18 cellular contexts compared by ENCODE assay signal in the genomic region with DNA sequence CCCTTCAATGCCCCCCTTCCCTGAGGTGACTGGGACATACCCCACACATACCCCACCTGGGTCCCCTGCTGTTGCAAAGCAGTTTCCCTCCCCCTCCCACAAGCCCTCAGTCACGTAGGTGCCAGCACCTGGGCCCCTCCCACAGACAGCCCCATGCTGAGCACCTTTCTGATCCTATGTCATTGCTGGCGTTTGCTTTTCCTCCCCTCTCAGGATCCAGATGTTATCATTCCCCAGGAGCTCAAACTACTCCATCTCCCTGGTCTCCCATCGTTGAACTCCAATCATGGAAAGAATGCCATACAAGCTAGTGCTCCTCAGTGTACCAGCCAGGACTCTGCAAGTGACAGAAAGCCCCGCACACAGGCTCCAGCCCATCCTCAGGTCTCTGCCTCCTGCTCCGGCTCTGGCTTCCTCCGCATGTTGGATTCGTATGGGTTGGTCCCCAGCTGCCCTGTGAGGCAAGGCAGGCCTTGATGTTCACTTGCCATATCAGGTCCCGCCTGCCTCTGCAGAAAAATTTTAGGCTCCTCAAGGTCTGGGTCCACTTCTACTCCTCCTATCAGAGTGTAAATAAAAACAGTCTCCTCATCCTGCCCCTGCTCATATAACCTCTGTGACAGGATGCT. TPM values are rescaled to one million over a fixed set of nuclear protein-coding genes. Genes with fewer than 3 reads are reported as not detected.
DNase-seq lines count a peak whose midpoint lies in the region; ATAC-seq, FAIRE-seq and TF ChIP-seq lines count a peak whose summit lies in the region.
"Had no signal": no experiment of that assay in that cellular context is flagged by ENCODE, and none has a peak within 500 bp of the region (broad histone marks: within the 10 kb centered on the region; RNA-seq: fewer than 3 reads in every experiment).

No MANE protein-coding gene starts in this region.

- H3K9ac ChIP-seq in HUES48 (ENCODE audit: low read depth, low read length) (no peak overlapping the region), fibroblast of lung (ENCODE audit: insufficient read depth, low read length) (no peak overlapping the region)

- H3K27me3 Mint-ChIP-seq in progenitor cell of endocrine pancreas, result peaks cover 3% of the 10 kb centered on the region
- H3K27me3 Mint-ChIP-seq: activated naive CD8-positive, alpha-beta T cell treated with anti-CD3 and anti-CD28 coated beads, Interleukin-2, amount 50 U/mL, for 24 hours; central memory CD8-positive, alpha-beta T cell had no signal

- H4K20me1 ChIP-seq in fibroblast of lung (ENCODE audit: control insufficient read depth, extremely low read depth, insufficient read depth, low read length), result no peaks in the 10 kb centered on the region

- H3K4me2 ChIP-seq in A549 (peak overlapping the region; percentile 83), fibroblast of lung (ENCODE audit: extremely low read depth, insufficient read depth, low read length) (peak overlapping the region; percentile 59)

- CTCF ChIA-PET in A549 (lab: Yijun Ruan, JAX), result interaction anchor here (0.8 to 6.5 kb wide), 9 partner anchors 16 to 304 kb away, joined by 3 to 48 read pairs (median 4); partner anchors contain the start of gene RASD1

- peak overlapping the region; percentile 75 for H3K27ac Mint-ChIP-seq in progenitor cell of endocrine pancreas
- H3K27ac Mint-ChIP-seq: activated naive CD8-positive, alpha-beta T cell treated with anti-CD3 and anti-CD28 coated beads, Interleukin-2, amount 50 U/mL, for 24 hours; activated T-cell treated with anti-CD3 and anti-CD28 coated beads, Interleukin-2, amount 50 U/mL, for 72 hours had no signal

- no peak overlapping the region for H3K4me3 Mint-ChIP-seq in progenitor cell of endocrine pancreas (ENCODE audit: low read depth)
- H3K4me3 Mint-ChIP-seq: activated naive CD8-positive, alpha-beta T cell treated with anti-CD3 and anti-CD28 coated beads, Interleukin-2, amount 50 U/mL, for 24 hours; activated T-cell treated with anti-CD3 and anti-CD28 coated beads, Interleukin-2, amount 50 U/mL, for 72 hours; central memory CD8-positive, alpha-beta T cell; neural crest cell had no signal

- ATAC-seq in A549, result peak; percentile 21 to 26
- ATAC-seq in GM21717 (IDR thresholded peaks at IDR 0.05; ENCODE audit: unreplicated experiment), result no peak
- no peak for ATAC-seq in GM18861 (IDR thresholded peaks at IDR 0.05; ENCODE audit: unreplicated experiment)
- no peak for ATAC-seq in activated CD4-positive, CD25-positive, alpha-beta regulatory T cell treated with anti-CD3 and anti-CD28 coated beads, Interleukin-2, amount 50 U/mL, for 24 hours
- ATAC-seq: activated naive CD8-positive, alpha-beta T cell treated with anti-CD3 and anti-CD28 coated beads, Interleukin-2, amount 50 U/mL, for 24 hours; activated T-cell treated with anti-CD3 and anti-CD28 coated beads, Interleukin-2, amount 50 U/mL, for 72 hours had no signal

- TF ChIP-seq CTCF in A549 (IDR thresholded peaks at IDR 0.05), result no peak
- no peak for TF ChIP-seq CTCF in fibroblast of lung (conservative IDR thresholded peaks at IDR 0.05 in 1 of 2, IDR thresholded peaks at IDR 0.05 in 1 of 2; ENCODE audit: low read depth in 1 of 2, low read length in 2 of 2)
- no peak for TF ChIP-seq CTCF in progenitor cell of endocrine pancreas (IDR thresholded peaks at IDR 0.05; ENCODE audit: unreplicated experiment)

- TF ChIP-seq EP300 in A549 (IDR thresholded peaks at IDR 0.05), result no peak

- H2AFZ ChIP-seq in fibroblast of lung (ENCODE audit: low read length), result no peak overlapping the region

- DNase-seq in A549 (ENCODE audit: low read depth in 1 of 2, low spot score in 1 of 2) (peak; percentile 19 to 27), fibroblast of lung (ENCODE audit: low read depth in 2 of 2) (no peak), progenitor cell of endocrine pancreas (ENCODE audit: low spot score, unreplicated experiment) (no peak), iPS-NIHi7 (ENCODE audit: extremely low spot score) (no peak)
- DNase-seq: activated CD4-positive, alpha-beta T cell treated with anti-CD3 and anti-CD28 coated beads, Interleukin-2, amount 50 U/mL, for 4 hours; activated naive CD8-positive, alpha-beta T cell treated with anti-CD3 and anti-CD28 coated beads, Interleukin-2, amount 50 U/mL, for 24 hours; activated T-cell treated with anti-CD3 and anti-CD28 coated beads, Interleukin-2, amount 50 U/mL, for 72 hours; Kasumi-1; NCI-H345; sigmoid colon had no signal

- H3K27me3 ChIP-seq in HUES48 (ENCODE audit: control insufficient read depth, insufficient read depth, low read length) (no peaks in the 10 kb centered on the region), fibroblast of lung (ENCODE audit: control insufficient read depth, insufficient read depth, low read length) (peaks cover 2% of the 10 kb centered on the region)
- H3K27me3 ChIP-seq: sigmoid colon had no signal

- POLR2A ChIA-PET in A549 (lab: Yijun Ruan, JAX), result interaction anchor here (0.7 to 2.8 kb wide), 3 partner anchors 10 to 145 kb away, joined by 3 to 12 read pairs (median 11); partner anchors contain the start of gene RASD1

- no peak for TF ChIP-seq POLR2A in A549 (IDR thresholded peaks at IDR 0.05; ENCODE audit: low read length)

- no peak for TF ChIP-seq RAD21 in A549 (conservative IDR thresholded peaks at IDR 0.05 in 1 of 2, IDR thresholded peaks at IDR 0.05 in 1 of 2)

- FAIRE-seq in A549 (lab: Jason Lieb, UNC), result no peak
- FAIRE-seq: frontal cortex, TTC549 had no signal

- 33% methylated on average over 8 of the region's 8 CpGs for whole genome bisulfite sequencing in A549 (ENCODE audit: missing lambda C conversion rate)

- H3K9me3 ChIP-seq in A549 (peaks cover 11% of the 10 kb centered on the region; the same call in 2 of the 3 replicates), HUES48 (ENCODE audit: control insufficient read depth, insufficient read depth, low read length) (no peaks in the 10 kb centered on the region), fibroblast of lung (ENCODE audit: control insufficient read depth, insufficient read depth, low read depth, low read length) (no peaks in the 10 kb centered on the region)
- H3K9me3 ChIP-seq: sigmoid colon had no signal

- H3K79me2 ChIP-seq in fibroblast of lung (ENCODE audit: control insufficient read depth, insufficient read depth, low read length), result no peaks in the 10 kb centered on the region

- H3K4me3 ChIP-seq in A549 (peak overlapping the region; percentile 14; the same call in 1 of the 3 replicates), HUES48 (ENCODE audit: low read depth, low read length) (no peak overlapping the region), fibroblast of lung (replicated peaks in 1 of 4; ENCODE audit: control extremely low read depth in 1 of 4, insufficient read depth in 1 of 4, low read depth in 3 of 4, low read length in 4 of 4) (no peak overlapping the region)
- H3K4me3 ChIP-seq: sigmoid colon had no signal

- peaks cover 22% of the 10 kb centered on the region for H3K4me1 Mint-ChIP-seq in progenitor cell of endocrine pancreas (ENCODE audit: low read depth)
- H3K4me1 Mint-ChIP-seq: activated naive CD8-positive, alpha-beta T cell treated with anti-CD3 and anti-CD28 coated beads, Interleukin-2, amount 50 U/mL, for 24 hours; central memory CD8-positive, alpha-beta T cell had no signal

- H3K27ac ChIP-seq in A549 (peak overlapping the region; percentile 71 to 83), HUES48 (ENCODE audit: low read depth, low read length) (peak overlapping the region; percentile 36), fibroblast of lung (ENCODE audit: insufficient read depth, low read length) (peak overlapping the region; percentile 50)

- no peaks in the 10 kb centered on the region for H3K9me3 Mint-ChIP-seq in progenitor cell of endocrine pancreas (ENCODE audit: low read depth)
- H3K9me3 Mint-ChIP-seq: activated naive CD8-positive, alpha-beta T cell treated with anti-CD3 and anti-CD28 coated beads, Interleukin-2, amount 50 U/mL, for 24 hours had no signal

- peaks cover 55% of the 10 kb centered on the region for H3K4me1 ChIP-seq in A549
- peaks cover 7% of the 10 kb centered on the region; the same call in 1 of the 2 replicates for H3K4me1 ChIP-seq in HUES48 (ENCODE audit: control insufficient read depth, insufficient read depth, low read length)
- H3K4me1 ChIP-seq in fibroblast of lung (ENCODE audit: control insufficient read depth, extremely low read depth, insufficient read depth, low read length), result peaks cover 16% of the 10 kb centered on the region
- H3K4me1 ChIP-seq: sigmoid colon had no signal

- no peaks in the 10 kb centered on the region for H3K36me3 Mint-ChIP-seq in progenitor cell of endocrine pancreas (ENCODE audit: insufficient read depth)

- H3K36me3 ChIP-seq in HUES48 (ENCODE audit: control insufficient read depth, insufficient read depth, low read length) (no peaks in the 10 kb centered on the region), fibroblast of lung (ENCODE audit: control insufficient read depth, insufficient read depth, low read length) (no peaks in the 10 kb centered on the region)
- H3K36me3 ChIP-seq: sigmoid colon had no signal

TF ChIP-seq in A549, 52 proteins besides CTCF, POLR2A, EP300 and RAD21:
- peak; percentile 79; the same call in 1 of the 2 replicates for TF ChIP-seq FOSB (CRISPR knock-in tag; IDR thresholded peaks at IDR 0.05)
- TF ChIP-seq TP53 (CRISPR knock-in tag; IDR thresholded peaks at IDR 0.05), result no peak

RNA-seq across cellular contexts. Expression of gene MED9, which starts 31.4 kb away (rescaled TPM):
- polyA plus RNA-seq in A549 (2011; rRNA removed) (13.0 and 15.2 TPM in 2 replicates), A549 (2017; fragmentation: RNase III; extraction: RNeasy Plus Mini Kit Qiagen cat#74134 plus additional on column Dnase treatment) (15.9 to 17.4 TPM (median 17.4 TPM) in 3 replicates), fibroblast of lung (10.5 and 11.9 TPM in 2 replicates)
- polyA plus RNA-seq in A549 (2012; cell fraction: cytosol; rRNA removed), result 13.8 and 17.7 TPM in 2 replicates
- polyA plus RNA-seq in A549 (2012; cell fraction: nucleus; rRNA removed), result 18.7 and 19.9 TPM in 2 replicates
- polyA minus RNA-seq in A549 (2011; rRNA and poly(A)+ RNA removed), result 18.1 and 20.0 TPM in 2 replicates
- total RNA-seq in fibroblast of lung (11.7 and 12.3 TPM in 2 replicates), progenitor cell of endocrine pancreas (17.0 and 17.7 TPM in 2 replicates)
- polyA plus RNA-seq in fibroblast of lung (2012), result 7.9 and 8.0 TPM in 2 replicates
- polyA minus RNA-seq in fibroblast of lung (ENCODE audit: low replicate concordance), result 7.6 and 12.8 TPM in 2 replicates

RNA-seq across cellular contexts. Expression of gene RASD1, which starts 50.8 kb away (rescaled TPM):
- 0.99 and 1.4 TPM in 2 replicates for polyA plus RNA-seq in A549 (2011; rRNA removed)
- polyA plus RNA-seq in A549 (2012; cell fraction: cytosol; rRNA removed), result 1.3 and 2.0 TPM in 2 replicates
- 3.2 and 4.7 TPM in 2 replicates for polyA plus RNA-seq in A549 (2012; cell fraction: nucleus; rRNA removed)
- 0.77 to 0.92 TPM (median 0.80 TPM) in 3 replicates for polyA plus RNA-seq in A549 (2017; fragmentation: RNase III; extraction: RNeasy Plus Mini Kit Qiagen cat#74134 plus additional on column Dnase treatment)
- 0.83 and 1.0 TPM in 2 replicates for polyA minus RNA-seq in A549 (2011; rRNA and poly(A)+ RNA removed)
- 0.26 and 2.6 TPM in 2 replicates for total RNA-seq in fibroblast of lung
- polyA plus RNA-seq in fibroblast of lung, result 0.32 and 0.34 TPM in 2 replicates
- polyA plus RNA-seq in fibroblast of lung (2012), result 1.0 and 1.2 TPM in 2 replicates
- polyA minus RNA-seq in fibroblast of lung (ENCODE audit: low replicate concordance), result 2.3 TPM in 1 of 2 replicates, not detected in the other
- 4.6 and 5.6 TPM in 2 replicates for total RNA-seq in progenitor cell of endocrine pancreas

Comparison
In these comparisons a context has a peak if more than half of its experiments do, and no peak if none do; other contexts are left out.
1. ATAC-seq: peak in A549 (2 of 2); none in GM21717 (single experiment), GM18861 (single experiment) and activated CD4-positive, CD25-positive, alpha-beta regulatory T cell treated with anti-CD3 and anti-CD28 coated beads, Interleukin-2, amount 50 U/mL, for 24 hours (0 of 2).
2. DNase-seq: peak in A549 (2 of 2); none in fibroblast of lung (0 of 2), progenitor cell of endocrine pancreas (single experiment) and iPS-NIHi7 (single experiment).
3. Peak in every context shown above with its lines, with median percentiles within 50 percentile points of each other: H3K27ac ChIP-seq.